ENCODE assay signal across 8 cellular contexts in genomic region chr14:106810168-106810567, GRCh38.
DNase-seq lines count a peak whose midpoint lies in the region; ATAC-seq and TF ChIP-seq lines count a peak whose summit lies in the region.
"Not testable (repeated sequence)": the region's sequence is repeated elsewhere in the genome, so short reads cannot be mapped to it uniquely, and the experiment has no call there.

No MANE protein-coding gene starts in this region.

- not testable (repeated sequence) for H3K27ac Mint-ChIP-seq in CD8-positive, alpha-beta T cell; activated B cell treated with CpG ODN at 0.5 μM for 24 hours; activated naive CD4-positive, alpha-beta T cell treated with anti-CD3 and anti-CD28 coated beads for 36 hours; naive B cell
- peak overlapping the region in 1 of 2 donors; percentile 71 for H3K27ac Mint-ChIP-seq in stimulated activated naive CD8-positive, alpha-beta T cell treated with anti-CD3 and anti-CD28 coated beads, Interleukin-15, amount 100 ng/mL, for 72 hours

- H4K20me1 ChIP-seq in OCI-LY7 (ENCODE audit: insufficient read depth, low read length), result not testable (repeated sequence)

- not testable (repeated sequence) for H3K36me3 ChIP-seq in CD8-positive, alpha-beta T cell (ENCODE audit: insufficient read depth, low read length); OCI-LY7 (ENCODE audit: insufficient read depth, low read length)

- CTCF ChIA-PET in CD8-positive, alpha-beta T cell (lab: Charles Lee), result interaction anchor here (1.0 kb wide), 1 partner anchor 62 kb away, joined by 3 read pairs; no protein-coding TSS in a partner anchor
- CTCF ChIA-PET in OCI-LY7 (lab: Charles Lee; ENCODE audit: unreplicated experiment), result not testable (repeated sequence)
- CTCF ChIA-PET in activated B cell treated with CpG ODN at 0.5 μM for 24 hours (lab: Charles Lee), result interaction anchor here (1.1 to 1.3 kb wide), 4 partner anchors 12 to 62 kb away, joined by 4 to 5 read pairs (median 5); no protein-coding TSS in a partner anchor
- CTCF ChIA-PET in activated naive CD4-positive, alpha-beta T cell treated with anti-CD3 and anti-CD28 coated beads for 36 hours (lab: Charles Lee), result interaction anchor here (0.9 kb wide), 1 partner anchor 16 kb away, joined by 3 read pairs; no protein-coding TSS in a partner anchor

- peaks cover 12% of the 10 kb centered on the region for H3K4me1 Mint-ChIP-seq in CD8-positive, alpha-beta T cell (ENCODE audit: low read depth)
- peaks cover 15% of the 10 kb centered on the region for H3K4me1 Mint-ChIP-seq in activated B cell treated with CpG ODN at 0.5 μM for 24 hours
- not testable (repeated sequence) for H3K4me1 Mint-ChIP-seq in activated naive CD4-positive, alpha-beta T cell treated with anti-CD3 and anti-CD28 coated beads for 36 hours (ENCODE audit: low read depth)
- peaks cover 7 to 16% (median 9%) of the 10 kb centered on the region in 3 donors for H3K4me1 Mint-ChIP-seq in naive B cell
- H3K4me1 Mint-ChIP-seq in stimulated activated naive CD8-positive, alpha-beta T cell treated with anti-CD3 and anti-CD28 coated beads, Interleukin-15, amount 100 ng/mL, for 72 hours, result peaks cover 19% of the 10 kb centered on the region

- not testable (repeated sequence) for H2AFZ ChIP-seq in OCI-LY7 (ENCODE audit: low read length)

- peak in 2 of 7 experiments; percentile 7 to 13 for DNase-seq in CD8-positive, alpha-beta T cell
- peak; percentile 19 for DNase-seq in KG1 (lab: John Stamatoyannopoulos, UW)
- peak; percentile 49 for DNase-seq in OCI-LY7 (ENCODE audit: low spot score)
- not testable (repeated sequence) for DNase-seq in activated B cell treated with CpG ODN at 0.5 μM for 24 hours, naive B cell
- peak; percentile 30 for DNase-seq in activated naive CD4-positive, alpha-beta T cell treated with anti-CD3 and anti-CD28 coated beads for 36 hours
- peak in 1 of 2 donors; percentile 16 for DNase-seq in stimulated activated naive CD8-positive, alpha-beta T cell treated with anti-CD3 and anti-CD28 coated beads, Interleukin-15, amount 100 ng/mL, for 72 hours

- not testable (repeated sequence) for H3K4me1 ChIP-seq in CD8-positive, alpha-beta T cell (ENCODE audit: insufficient read depth, low read length); OCI-LY7 (ENCODE audit: insufficient read depth, low read length, poor library complexity, severe bottlenecking)

- H3K4me3 ChIP-seq in CD8-positive, alpha-beta T cell (ENCODE audit: low read depth, low read length); OCI-LY7 (ENCODE audit: low read depth, low read length, poor library complexity, severe bottlenecking): not testable (repeated sequence)

- H3K9me3 ChIP-seq in CD8-positive, alpha-beta T cell (ENCODE audit: low read length); OCI-LY7 (ENCODE audit: low read length): not testable (repeated sequence)

- not testable (repeated sequence) for H3K4me2 ChIP-seq in OCI-LY7 (ENCODE audit: low read length)

- peak; percentile 68 for ATAC-seq in CD8-positive, alpha-beta T cell
- ATAC-seq in activated B cell treated with CpG ODN at 0.5 μM for 24 hours (ENCODE audit: low read depth) (peak; percentile 75), naive B cell (ENCODE audit: low read depth in 2 of 2) (peak; percentile 79 to 86)
- ATAC-seq in stimulated activated naive CD8-positive, alpha-beta T cell treated with anti-CD3 and anti-CD28 coated beads, Interleukin-15, amount 100 ng/mL, for 72 hours, result peak; percentile 76

- POLR2A ChIA-PET in CD8-positive, alpha-beta T cell (lab: Charles Lee); OCI-LY7 (lab: Charles Lee): not testable (repeated sequence)
- POLR2A ChIA-PET in activated B cell treated with CpG ODN at 0.5 μM for 24 hours (lab: Charles Lee), result interaction anchor here (1.0 to 1.3 kb wide), 2 partner anchors 21 to 948 kb away, joined by 3 to 4 read pairs; no protein-coding TSS in a partner anchor

- H3K9me3 Mint-ChIP-seq in CD8-positive, alpha-beta T cell; activated B cell treated with CpG ODN at 0.5 μM for 24 hours; activated naive CD4-positive, alpha-beta T cell treated with anti-CD3 and anti-CD28 coated beads for 36 hours; naive B cell; stimulated activated naive CD8-positive, alpha-beta T cell treated with anti-CD3 and anti-CD28 coated beads, Interleukin-15, amount 100 ng/mL, for 72 hours: not testable (repeated sequence)

- TF ChIP-seq CTCF in CD8-positive, alpha-beta T cell (IDR thresholded peaks at IDR 0.05), result peak; percentile 16
- TF ChIP-seq CTCF in GM12874 (IDR thresholded peaks at IDR 0.05; ENCODE audit: insufficient read depth, low read depth, low read length), result peak; percentile 29; the same call in 1 of the 2 replicates
- peak; percentile 37; the same call in 1 of the 2 replicates for TF ChIP-seq CTCF in OCI-LY7 (conservative IDR thresholded peaks at IDR 0.05; ENCODE audit: low read length)
- not testable (repeated sequence) for TF ChIP-seq CTCF in activated B cell treated with CpG ODN at 0.5 μM for 24 hours (IDR thresholded peaks at IDR 0.05)

- H3K27ac ChIP-seq in CD8-positive, alpha-beta T cell (ENCODE audit: low read depth, low read length); OCI-LY7 (ENCODE audit: low read depth, low read length, poor library complexity, severe bottlenecking): not testable (repeated sequence)

- intact Hi-C loops in CD8-positive, alpha-beta T cell (cut with DNase I, micrococcal nuclease); OCI-LY7 (cut with micrococcal nuclease; ENCODE audit: unreplicated experiment); activated B cell treated with CpG ODN at 0.5 μM for 24 hours (cut with micrococcal nuclease); activated naive CD4-positive, alpha-beta T cell treated with anti-CD3 and anti-CD28 coated beads for 36 hours (cut with micrococcal nuclease): not testable (repeated sequence)

- not testable (repeated sequence) for H3K9me2 ChIP-seq in OCI-LY7 (ENCODE audit: insufficient read depth, low read length)

- not testable (repeated sequence) for BruUV-seq in OCI-LY7 (replicated peaks; lab: Mats Ljungman, UMichigan)

- H3K27me3 ChIP-seq in CD8-positive, alpha-beta T cell (ENCODE audit: insufficient read depth, low read length), result not testable (repeated sequence)

- not testable (repeated sequence) for H3K36me3 Mint-ChIP-seq in CD8-positive, alpha-beta T cell; activated B cell treated with CpG ODN at 0.5 μM for 24 hours (ENCODE audit: low read depth); activated naive CD4-positive, alpha-beta T cell treated with anti-CD3 and anti-CD28 coated beads for 36 hours (ENCODE audit: low read depth); naive B cell

- H3K4me3 Mint-ChIP-seq in CD8-positive, alpha-beta T cell; activated B cell treated with CpG ODN at 0.5 μM for 24 hours; activated naive CD4-positive, alpha-beta T cell treated with anti-CD3 and anti-CD28 coated beads for 36 hours; stimulated activated naive CD8-positive, alpha-beta T cell treated with anti-CD3 and anti-CD28 coated beads, Interleukin-15, amount 100 ng/mL, for 72 hours: not testable (repeated sequence)
- peak overlapping the region in 1 of 8 donors; percentile 90 for H3K4me3 Mint-ChIP-seq in naive B cell

- H3K27me3 Mint-ChIP-seq in CD8-positive, alpha-beta T cell (ENCODE audit: low read depth); activated B cell treated with CpG ODN at 0.5 μM for 24 hours; activated naive CD4-positive, alpha-beta T cell treated with anti-CD3 and anti-CD28 coated beads for 36 hours (ENCODE audit: low read depth); naive B cell: not testable (repeated sequence)
- H3K27me3 Mint-ChIP-seq in stimulated activated naive CD8-positive, alpha-beta T cell treated with anti-CD3 and anti-CD28 coated beads, Interleukin-15, amount 100 ng/mL, for 72 hours, result peaks cover 14% of the 10 kb centered on the region

- H3K79me2 ChIP-seq in OCI-LY7 (ENCODE audit: insufficient read depth, low read depth, low read length), result not testable (repeated sequence)
